ENCODE assay signal across 10 cellular contexts in genomic region chr4:185573651-185574199, GRCh38. TPM values are rescaled to one million over a fixed set of nuclear protein-coding genes. Genes with fewer than 3 reads are reported as not detected.
DNase-seq lines count a peak whose midpoint lies in the region; ATAC-seq and TF ChIP-seq lines count a peak whose summit lies in the region.
"Had no signal": no experiment of that assay in that cellular context is flagged by ENCODE, and none has a peak within 500 bp of the region (broad histone marks: within the 10 kb centered on the region; RNA-seq: fewer than 3 reads in every experiment).

No MANE protein-coding gene starts in this region.

- intact Hi-C loops in activated T-helper 2 cell treated with anti-CD3 and anti-CD28 coated beads, Interferon-gamma antibody, Interleukin-2, Interleukin-4, amounts not matched to agents 10 μg/mL and 5 μg/mL and 100 μg/mL, durations not matched to agents 14 hours and 24 hours and 36 hours (cut with micrococcal nuclease): no loop called here

- no peak for TF ChIP-seq CTCF in brain microvascular endothelial cell (IDR thresholded peaks at IDR 0.05; ENCODE audit: low read depth, low read length, missing control alignments)

- H3K36me3 ChIP-seq in brain microvascular endothelial cell (replicated peaks): no peaks in the 10 kb centered on the region

- no peaks in the 10 kb centered on the region for H3K36me3 Mint-ChIP-seq in activated T-helper 2 cell treated with anti-CD3 and anti-CD28 coated beads, Interferon-gamma antibody, Interleukin-2, Interleukin-4, amounts not matched to agents 10 μg/mL and 5 μg/mL and 100 μg/mL, durations not matched to agents 14 hours and 24 hours and 36 hours (ENCODE audit: low read depth)
- H3K36me3 Mint-ChIP-seq in stimulated activated memory B cell treated with anti-CD40 and anti-IgM and Interleukin-4, amounts not matched to agents 10 μg/mL and 1 μg/mL and 100 μg/mL, for 72 hours: no peaks in the 10 kb centered on the region

- peaks cover 12% of the 10 kb centered on the region for H3K27me3 Mint-ChIP-seq in activated T-helper 2 cell treated with anti-CD3 and anti-CD28 coated beads, Interferon-gamma antibody, Interleukin-2, Interleukin-4, amounts not matched to agents 10 μg/mL and 5 μg/mL and 100 μg/mL, durations not matched to agents 14 hours and 24 hours and 36 hours (ENCODE audit: low read depth)
- peaks cover 32% of the 10 kb centered on the region for H3K27me3 Mint-ChIP-seq in stimulated activated memory B cell treated with anti-CD40 and anti-IgM and Interleukin-4, amounts not matched to agents 10 μg/mL and 1 μg/mL and 100 μg/mL, for 72 hours
- H3K27me3 Mint-ChIP-seq: progenitor cell of endocrine pancreas had no signal

- H3K4me3 Mint-ChIP-seq in activated T-helper 2 cell treated with anti-CD3 and anti-CD28 coated beads, Interferon-gamma antibody, Interleukin-2, Interleukin-4, amounts not matched to agents 10 μg/mL and 5 μg/mL and 100 μg/mL, durations not matched to agents 14 hours and 24 hours and 36 hours (ENCODE audit: low read depth): no peak overlapping the region
- no peak overlapping the region for H3K4me3 Mint-ChIP-seq in stimulated activated memory B cell treated with anti-CD40 and anti-IgM and Interleukin-4, amounts not matched to agents 10 μg/mL and 1 μg/mL and 100 μg/mL, for 72 hours
- H3K4me3 Mint-ChIP-seq: activated T-cell treated with anti-CD3 and anti-CD28 coated beads, Interleukin-2, amount 50 U/mL, for 24 hours had no signal

- in situ Hi-C loops in brain microvascular endothelial cell (cut with HindIII; ENCODE audit: low pct_ligation_motif_present, low sequenced_read_pairs): no loop called here

- peak overlapping the region; percentile 85 for H3K27ac ChIP-seq in brain microvascular endothelial cell

- H3K4me1 Mint-ChIP-seq in activated T-helper 2 cell treated with anti-CD3 and anti-CD28 coated beads, Interferon-gamma antibody, Interleukin-2, Interleukin-4, amounts not matched to agents 10 μg/mL and 5 μg/mL and 100 μg/mL, durations not matched to agents 14 hours and 24 hours and 36 hours (ENCODE audit: low read depth): no peaks in the 10 kb centered on the region
- no peaks in the 10 kb centered on the region for H3K4me1 Mint-ChIP-seq in stimulated activated memory B cell treated with anti-CD40 and anti-IgM and Interleukin-4, amounts not matched to agents 10 μg/mL and 1 μg/mL and 100 μg/mL, for 72 hours

- H3K27ac Mint-ChIP-seq in activated T-helper 2 cell treated with anti-CD3 and anti-CD28 coated beads, Interferon-gamma antibody, Interleukin-2, Interleukin-4, amounts not matched to agents 10 μg/mL and 5 μg/mL and 100 μg/mL, durations not matched to agents 14 hours and 24 hours and 36 hours: no peak overlapping the region
- no peak overlapping the region for H3K27ac Mint-ChIP-seq in stimulated activated memory B cell treated with anti-CD40 and anti-IgM and Interleukin-4, amounts not matched to agents 10 μg/mL and 1 μg/mL and 100 μg/mL, for 72 hours
- H3K27ac Mint-ChIP-seq: activated T-cell treated with anti-CD3 and anti-CD28 coated beads, Interleukin-2, amount 50 U/mL, for 24 hours; progenitor cell of endocrine pancreas had no signal

- no peak for ATAC-seq in stimulated activated memory B cell treated with anti-CD40 and anti-IgM and Interleukin-4, amounts not matched to agents 10 μg/mL and 1 μg/mL and 100 μg/mL, for 72 hours
- ATAC-seq in GM18870 (IDR thresholded peaks at IDR 0.05; ENCODE audit: unreplicated experiment): no peak

- no peaks in the 10 kb centered on the region for H3K9me3 Mint-ChIP-seq in activated T-helper 2 cell treated with anti-CD3 and anti-CD28 coated beads, Interferon-gamma antibody, Interleukin-2, Interleukin-4, amounts not matched to agents 10 μg/mL and 5 μg/mL and 100 μg/mL, durations not matched to agents 14 hours and 24 hours and 36 hours
- H3K9me3 Mint-ChIP-seq in stimulated activated memory B cell treated with anti-CD40 and anti-IgM and Interleukin-4, amounts not matched to agents 10 μg/mL and 1 μg/mL and 100 μg/mL, for 72 hours: no peaks in the 10 kb centered on the region
- H3K9me3 Mint-ChIP-seq: activated T-cell treated with anti-CD3 and anti-CD28 coated beads, Interleukin-2, amount 50 U/mL, for 24 hours had no signal

- H3K27me3 ChIP-seq in brain microvascular endothelial cell (replicated peaks): no peaks in the 10 kb centered on the region

- peak overlapping the region; percentile 27 for H3K4me3 ChIP-seq in brain microvascular endothelial cell (ENCODE audit: low read depth, low read length)

- peak; percentile 39 for DNase-seq in AG08396 (ENCODE audit: low spot score)
- peak; percentile 28 for DNase-seq in LoVo (ENCODE audit: low spot score)
- peak; percentile 92 for DNase-seq in brain microvascular endothelial cell
- peak; percentile 74 for DNase-seq in left kidney (ENCODE audit: low read depth, low spot score)
- DNase-seq in activated T-helper 2 cell treated with anti-CD3 and anti-CD28 coated beads, Interferon-gamma antibody, Interleukin-2, Interleukin-4, amounts not matched to agents 10 μg/mL and 5 μg/mL and 100 μg/mL, durations not matched to agents 14 hours and 24 hours and 36 hours (ENCODE audit: low spot score): no peak
- DNase-seq in NCI-H1048 (lab: John Stamatoyannopoulos, UW): no peak
- DNase-seq: activated T-cell treated with anti-CD3 and anti-CD28 coated beads, Interleukin-2, amount 50 U/mL, for 24 hours had no signal

RNA-seq across cellular contexts. Expression of gene PDLIM3, which starts 38.4 kb away (rescaled TPM):
- 2.5 and 3.2 TPM in 2 replicates for total RNA-seq in activated T-helper 2 cell treated with anti-CD3 and anti-CD28 coated beads, Interferon-gamma antibody, Interleukin-2, Interleukin-4, amounts not matched to agents 10 μg/mL and 5 μg/mL and 100 μg/mL, durations not matched to agents 14 hours and 24 hours and 36 hours

Comparison
In these comparisons a context has a peak if more than half of its experiments do, and no peak if none do; other contexts are left out.
1. DNase-seq: peak in AG08396 (single experiment), LoVo (single experiment), brain microvascular endothelial cell (single experiment) and left kidney (single experiment); none in activated T-helper 2 cell treated with anti-CD3 and anti-CD28 coated beads, Interferon-gamma antibody, Interleukin-2, Interleukin-4, amounts not matched to agents 10 μg/mL and 5 μg/mL and 100 μg/mL, durations not matched to agents 14 hours and 24 hours and 36 hours (single experiment) and NCI-H1048 (single experiment).